In the genomic region with DNA sequence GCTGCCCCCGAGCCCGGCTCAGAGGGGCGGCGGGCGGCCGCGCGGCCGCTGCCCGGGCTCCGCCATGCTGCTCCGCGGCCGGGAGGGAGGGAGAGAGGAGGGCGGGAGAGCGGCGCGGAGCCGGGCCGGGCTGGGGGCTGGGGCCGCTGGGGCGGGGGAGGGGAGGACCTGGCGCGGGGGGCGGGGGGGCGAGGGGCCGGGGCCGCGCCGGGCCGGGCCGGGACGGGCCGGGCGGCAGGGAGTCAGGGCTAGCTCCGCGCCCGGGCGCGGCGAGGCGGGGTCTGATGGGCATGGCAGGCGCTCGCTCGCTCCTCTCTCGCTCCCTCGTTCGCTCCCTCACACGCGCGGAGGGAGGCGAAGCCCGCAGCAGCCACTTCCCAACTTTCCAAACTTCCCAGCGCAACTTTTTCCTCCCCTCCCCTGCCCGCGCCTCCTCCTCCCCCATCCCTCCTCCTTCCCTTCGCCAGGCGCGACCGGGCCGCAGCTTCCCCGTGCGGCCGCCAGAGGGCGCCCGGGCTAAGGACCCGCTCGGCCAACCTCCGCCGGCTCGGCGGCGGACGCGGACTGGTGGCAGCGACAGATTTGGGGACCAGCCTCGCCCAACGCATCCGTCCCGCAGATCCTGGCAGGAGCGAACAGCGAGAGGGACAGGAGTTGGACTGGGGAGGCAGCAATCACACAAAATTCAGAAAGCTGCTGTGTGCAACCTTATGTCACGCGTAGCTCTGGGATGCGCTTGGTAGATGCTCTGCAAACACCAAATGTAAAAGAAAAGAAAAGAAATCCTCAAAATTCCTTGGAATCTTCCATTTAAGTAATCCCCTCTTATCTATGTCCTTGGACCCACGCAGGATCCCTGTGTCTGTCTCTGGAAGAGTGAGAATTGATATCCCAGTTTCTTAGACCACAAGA, we compare ENCODE assay signal across 8 cellular contexts. TPM values are rescaled to one million over a fixed set of nuclear protein-coding genes. Genes with fewer than 3 reads are reported as not detected.
A peak's percentile ranks its signal among the peaks of the same experiment; 100 is the strongest.
DNase-seq lines count a peak whose midpoint lies in the region; ATAC-seq, FAIRE-seq and TF ChIP-seq lines count a peak whose summit lies in the region.

TRABD2B (minus strand) TSS at position 97 of the 912 bp plus-strand sequence.

- H3K9me3 ChIP-seq in neural progenitor cell (ENCODE audit: low read depth): no peaks in the 10 kb centered on the region
- no peaks in the 10 kb centered on the region for H3K9me3 ChIP-seq in stomach

- no peak for TF ChIP-seq POLR2A in stomach (IDR thresholded peaks at IDR 0.05)

- WGBS in stomach, 5 donors: 3 to 8% (median 5%) methylated on average over 22 to 78 of the region's 86 CpGs

- H2AFZ ChIP-seq in neural progenitor cell (replicated peaks): peak within 1 kb of the TSS; percentile 93

- H3K9ac ChIP-seq in neural progenitor cell: no peak within 1 kb of the TSS

- peak; percentile 97 for ATAC-seq in HG03432 (IDR thresholded peaks at IDR 0.05; ENCODE audit: unreplicated experiment)

- H3K4me2 ChIP-seq in neural progenitor cell: peak within 1 kb of the TSS; percentile 99

- H3K36me3 Mint-ChIP-seq in neural progenitor cell: no peaks in the 10 kb centered on the region

- H3K9me3 Mint-ChIP-seq in neural progenitor cell: no peaks in the 10 kb centered on the region

- peaks cover 29% of the 10 kb centered on the region for H3K4me1 ChIP-seq in neural progenitor cell
- H3K4me1 ChIP-seq in stomach: peaks cover 9 to 20% (median 16%) of the 10 kb centered on the region in 4 donors

- H3K4me3 Mint-ChIP-seq in neural progenitor cell: peak within 1 kb of the TSS; percentile 91

- no peaks in the 10 kb centered on the region for H3K79me2 ChIP-seq in neural progenitor cell (ENCODE audit: low read depth)

- peak within 1 kb of the TSS; percentile 64 for H3K27ac Mint-ChIP-seq in neural progenitor cell

- DNase-seq in Ammon's horn (ENCODE audit: low spot score): peak; percentile 75
- peak; percentile 88 for DNase-seq in GM19238 (ENCODE audit: insufficient read length, low spot score)
- peak; percentile 77 for DNase-seq in RCC 7860 (ENCODE audit: low spot score)
- peak; percentile 87 for DNase-seq in activated effector memory CD4-positive, alpha-beta T cell treated with anti-CD3 and anti-CD28 coated beads, Interleukin-2, amount 50 U/mL, for 16 hours
- peak; percentile 48 for DNase-seq in foreskin melanocyte
- DNase-seq in neural progenitor cell (ENCODE audit: low spot score): peak; percentile 91
- DNase-seq in stomach: peak; percentile 79

- no peak within 1 kb of the TSS for H3K27ac ChIP-seq in neural progenitor cell
- peak within 1 kb of the TSS in 4 of 5 donors; percentile 67 to 83 (median 78) for H3K27ac ChIP-seq in stomach

- H4K20me1 ChIP-seq in neural progenitor cell (ENCODE audit: low read depth): peaks cover 5% of the 10 kb centered on the region

- H3K36me3 ChIP-seq in neural progenitor cell: no peaks in the 10 kb centered on the region
- H3K36me3 ChIP-seq in stomach: no peaks in the 10 kb centered on the region

- H3F3A ChIP-seq in neural progenitor cell (ENCODE audit: low read depth): peaks cover 21% of the 10 kb centered on the region

- TF ChIP-seq EP300 in stomach (IDR thresholded peaks at IDR 0.05): no peak

- peaks cover 75% of the 10 kb centered on the region for H3K27me3 ChIP-seq in neural progenitor cell
- peaks cover 6 to 70% (median 27%) of the 10 kb centered on the region in 3 donors for H3K27me3 ChIP-seq in stomach

- intact Hi-C loops in stomach (cut with DNase I; ENCODE audit: low total_unique reads): no loop called here

- peaks cover 56% of the 10 kb centered on the region for H3K4me1 Mint-ChIP-seq in neural progenitor cell

- H3K4me3 ChIP-seq in neural progenitor cell (peak within 1 kb of the TSS; percentile 94), stomach (peak within 1 kb of the TSS; percentile 59 to 73 (median 66))

- TF ChIP-seq CTCF in neural progenitor cell (IDR thresholded peaks at IDR 0.05) (peak; percentile 97), stomach (IDR thresholded peaks at IDR 0.05) (peak in 6 of 7 experiments; percentile 46 to 99 (median 94))

- FAIRE-seq in RCC 7860 (lab: Jason Lieb, UNC): no peak

- peaks cover 13% of the 10 kb centered on the region for H3K27me3 Mint-ChIP-seq in neural progenitor cell (ENCODE audit: insufficient read depth, low read depth)

RNA-seq across cellular contexts. Expression of gene TRABD2B, which starts in this region (rescaled TPM):
- 0.09 and 0.34 TPM in 2 replicates for total RNA-seq in neural progenitor cell (ENCODE audit: low replicate concordance)
- total RNA-seq in stomach: 1 to 10 TPM in 3 of 5 donors, under 1 TPM in 1, not detected in 1; 0.45 to 2.0 (median 1.2) TPM
- polyA plus RNA-seq in stomach: under 1 TPM; 0.31 to 0.93 (median 0.53) TPM

Comparison
In these comparisons a context has a peak if more than half of its experiments do, and no peak if none do; other contexts are left out.
1. Peak in DNase-seq, H3K4me3 ChIP-seq and H3K4me2 ChIP-seq in neural progenitor cell; RNA of the gene not detected or under 1 TPM.